24 cellular contexts compared by ENCODE assay signal in the genomic region with DNA sequence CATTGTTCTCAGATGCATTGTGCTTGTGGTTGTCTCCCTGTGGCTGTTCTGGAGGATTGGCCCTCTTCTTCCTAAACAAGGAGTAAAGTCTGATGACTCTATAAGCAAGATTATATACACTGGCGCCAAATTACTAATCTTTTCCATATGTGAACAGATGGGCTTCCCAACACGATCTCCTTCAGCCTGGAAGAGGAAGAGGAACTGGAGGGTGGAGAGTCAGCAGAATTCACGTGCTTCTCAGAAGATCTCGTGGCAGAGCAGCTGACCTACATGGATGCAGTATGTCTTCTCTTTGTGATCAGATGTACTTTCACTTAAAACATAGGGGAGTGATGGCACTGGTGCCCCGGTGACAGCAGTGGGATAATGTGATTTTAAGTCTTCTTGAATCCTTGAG.
DNase-seq lines count a peak whose midpoint lies in the region; ATAC-seq and TF ChIP-seq lines count a peak whose summit lies in the region.
"Had no signal": no experiment of that assay in that cellular context is flagged by ENCODE, and none has a peak within 500 bp of the region (broad histone marks: within the 10 kb centered on the region; RNA-seq: fewer than 3 reads in every experiment).

No MANE protein-coding gene starts in this region.

- no peaks in the 10 kb centered on the region for H3K36me3 ChIP-seq in breast epithelium
- no peaks in the 10 kb centered on the region for H3K36me3 ChIP-seq in mammary epithelial cell (ENCODE audit: insufficient read depth, low read length)
- H3K36me3 ChIP-seq in PC-9 (ENCODE audit: low read depth): 0 out of 2 replicates have a peak, but pooled peaks cover 2% of the 10 kb centered on the region
- H3K36me3 ChIP-seq in hepatocyte (replicated peaks; ENCODE audit: insufficient read depth, low read depth): no peaks in the 10 kb centered on the region
- H3K36me3 ChIP-seq in tibial nerve: peaks cover 0 to 27% (median 0%) of the 10 kb centered on the region in 3 donors

- H3K4me3 ChIP-seq in breast epithelium: no peak overlapping the region
- no peak overlapping the region for H3K4me3 ChIP-seq in mammary epithelial cell (replicated peaks in 1 of 3; ENCODE audit: insufficient read depth in 1 of 3, low read depth in 2 of 3, low read length in 3 of 3)
- no peak overlapping the region for H3K4me3 ChIP-seq in PC-9
- H3K4me3 ChIP-seq in hepatocyte: no peak overlapping the region
- no peak overlapping the region for H3K4me3 ChIP-seq in tibial nerve
- H3K4me3 ChIP-seq: A549, skin epidermis had no signal

- peaks cover 64% of the 10 kb centered on the region for H3K4me1 Mint-ChIP-seq in CD14-positive monocyte

- H3K9ac ChIP-seq in mammary epithelial cell (ENCODE audit: insufficient read depth, low read length): no peak overlapping the region

- H3K79me2 ChIP-seq in mammary epithelial cell (ENCODE audit: insufficient read depth, low read length): no peaks in the 10 kb centered on the region
- no peaks in the 10 kb centered on the region for H3K79me2 ChIP-seq in PC-9 (ENCODE audit: low read depth)
- no peaks in the 10 kb centered on the region for H3K79me2 ChIP-seq in hepatocyte

- H3K27ac ChIP-seq in breast epithelium (peak overlapping the region; percentile 73 to 80), mammary epithelial cell (ENCODE audit: insufficient read depth, low read depth, low read length) (no peak overlapping the region), PC-9 (no peak overlapping the region; the same call in 1 of the 2 replicates), hepatocyte (peak overlapping the region; percentile 74), tibial nerve (peak overlapping the region in 2 of 4 donors; percentile 61 to 79)
- H3K27ac ChIP-seq: A549 had no signal

- no peaks in the 10 kb centered on the region for H3K27me3 ChIP-seq in breast epithelium
- H3K27me3 ChIP-seq in mammary epithelial cell (ENCODE audit: insufficient read depth, low read length): no peaks in the 10 kb centered on the region
- no peaks in the 10 kb centered on the region for H3K27me3 ChIP-seq in PC-9 (ENCODE audit: insufficient read depth, low read depth)
- no peaks in the 10 kb centered on the region for H3K27me3 ChIP-seq in hepatocyte
- H3K27me3 ChIP-seq in tibial nerve: no peaks in the 10 kb centered on the region

- peaks cover 0 to 17% of the 10 kb centered on the region in 2 donors for H3K4me1 ChIP-seq in breast epithelium
- peaks cover 16% of the 10 kb centered on the region for H3K4me1 ChIP-seq in mammary epithelial cell (ENCODE audit: insufficient read depth, low read length)
- peaks cover 35% of the 10 kb centered on the region for H3K4me1 ChIP-seq in PC-9 (replicated peaks; ENCODE audit: insufficient read depth)
- H3K4me1 ChIP-seq in hepatocyte (ENCODE audit: insufficient read depth): peaks cover 51% of the 10 kb centered on the region
- peaks cover 0 to 65% (median 35%) of the 10 kb centered on the region in 4 donors for H3K4me1 ChIP-seq in tibial nerve

- no peak overlapping the region for H3K4me2 ChIP-seq in mammary epithelial cell (ENCODE audit: insufficient read depth, low read depth, low read length)
- H3K4me2 ChIP-seq in PC-9: peak overlapping the region; percentile 65; the same call in 1 of the 2 replicates
- no peak overlapping the region for H3K4me2 ChIP-seq in hepatocyte
- H3K4me2 ChIP-seq: A549 had no signal

- H3F3A ChIP-seq in PC-9 (ENCODE audit: insufficient read depth, low read depth): peaks cover 25% of the 10 kb centered on the region

- CTCF ChIA-PET in mammary epithelial cell (lab: Charles Lee; ENCODE audit: low non-redundant PET): no interaction called here
- CTCF ChIA-PET in PC-9 (lab: Charles Lee): no interaction called here

- 94% methylated on average over 5 of the region's 5 CpGs for WGBS in mammary epithelial cell (ENCODE audit: low coverage, missing lambda C conversion rate)
- 78% methylated on average over 5 of the region's 5 CpGs for WGBS in hepatocyte (ENCODE audit: low lambda C conversion rate, missing lambda C conversion rate)
- WGBS in tibial nerve, 2 donors: 64 to 75% methylated on average over 5 of the region's 5 CpGs

- BruUV-seq in mammary epithelial cell (replicated peaks; lab: Mats Ljungman, UMichigan) (no TSS peak), PC-9 (replicated peaks; lab: Mats Ljungman, UMichigan) (no TSS peak)

- no peak for TF ChIP-seq CTCF in breast epithelium (IDR thresholded peaks at IDR 0.05)
- TF ChIP-seq CTCF in mammary epithelial cell (conservative IDR thresholded peaks at IDR 0.05 in 1 of 2, IDR thresholded peaks at IDR 0.05 in 1 of 2; ENCODE audit: extremely low read depth in 1 of 2, insufficient read depth in 1 of 2, low read depth in 1 of 2, low read length in 2 of 2): no peak
- TF ChIP-seq CTCF in PC-9 (conservative IDR thresholded peaks at IDR 0.05): no peak
- no peak for TF ChIP-seq CTCF in hepatocyte (IDR thresholded peaks at IDR 0.05; ENCODE audit: poor library complexity)
- TF ChIP-seq CTCF in tibial nerve (IDR thresholded peaks at IDR 0.05): no peak
- no peak for TF ChIP-seq CTCF in CD14-positive monocyte (IDR thresholded peaks at IDR 0.05)

- POLR2A ChIA-PET in PC-9 (lab: Charles Lee; ENCODE audit: unreplicated experiment): interaction anchor here (0.6 kb wide), 1 partner anchor 86 kb away, joined by 4 read pairs; no protein-coding TSS in a partner anchor

- no peak for ATAC-seq in GM21381 (IDR thresholded peaks at IDR 0.05; ENCODE audit: unreplicated experiment)
- ATAC-seq: A549; activated CD8-positive, alpha-beta T cell treated with anti-CD3 and anti-CD28 coated beads for 36 hours; effector memory CD8-positive, alpha-beta T cell; naive thymus-derived CD8-positive, alpha-beta T cell had no signal

- H3K9me3 Mint-ChIP-seq in CD14-positive monocyte: peaks cover 0 to 9% (median 4%) of the 10 kb centered on the region in 7 donors
- H3K9me3 Mint-ChIP-seq: activated CD8-positive, alpha-beta T cell treated with anti-CD3 and anti-CD28 coated beads for 36 hours; effector memory CD8-positive, alpha-beta T cell; HFFc6; naive thymus-derived CD8-positive, alpha-beta T cell; T-helper 1 cell treated with Interleukin-12 subunit alpha and Interleukin-12 subunit beta and Interleukin-4 antibody, amounts not matched to agents 30 μg/mL and 1 μg/mL, for 36 hours had no signal

- dilution Hi-C loops in mammary epithelial cell (cut with HindIII; ENCODE audit: low sequenced_read_pairs): no loop called here

- intact Hi-C loops in breast epithelium (cut with DNase I; ENCODE audit: low total_unique reads): no loop called here
- intact Hi-C loops in mammary epithelial cell (cut with micrococcal nuclease): no loop called here
- intact Hi-C loops in PC-9 (cut with micrococcal nuclease; ENCODE audit: unreplicated experiment): no loop called here
- intact Hi-C loops in CD14-positive monocyte (cut with micrococcal nuclease): no loop called here

- in situ Hi-C loops in mammary epithelial cell (cut with MboI; ENCODE audit: low sequenced_read_pairs in 2 of 2): no loop called here

- H3K27ac Mint-ChIP-seq in CD14-positive monocyte: peak overlapping the region in 3 of 7 donors; percentile 0 to 64 (median 14)
- H3K27ac Mint-ChIP-seq: activated CD8-positive, alpha-beta T cell treated with anti-CD3 and anti-CD28 coated beads for 36 hours; activated naive CD4-positive, alpha-beta T cell treated with anti-CD3 and anti-CD28 coated beads, Interleukin-2, amount 10 ng/mL, durations not matched to agents 7 days and 5 days; effector memory CD8-positive, alpha-beta T cell; HFFc6; naive thymus-derived CD8-positive, alpha-beta T cell; T-helper 1 cell treated with Interleukin-12 subunit alpha and Interleukin-12 subunit beta and Interleukin-4 antibody, amounts not matched to agents 30 μg/mL and 1 μg/mL, for 36 hours had no signal

- no peaks in the 10 kb centered on the region for H4K20me1 ChIP-seq in mammary epithelial cell (ENCODE audit: insufficient read depth, low read length)
- no peaks in the 10 kb centered on the region for H4K20me1 ChIP-seq in PC-9 (ENCODE audit: insufficient read depth)
- H4K20me1 ChIP-seq in hepatocyte (ENCODE audit: insufficient read depth, poor library complexity, severe bottlenecking): no peaks in the 10 kb centered on the region

- peaks cover 7 to 14% of the 10 kb centered on the region in 2 donors for H3K36me3 Mint-ChIP-seq in CD14-positive monocyte

- peaks cover 0 to 4% (median 0%) of the 10 kb centered on the region in 3 donors for H3K27me3 Mint-ChIP-seq in CD14-positive monocyte (ENCODE audit: low read depth in 3 of 3)
- H3K27me3 Mint-ChIP-seq: activated naive CD4-positive, alpha-beta T cell treated with anti-CD3 and anti-CD28 coated beads, Interleukin-2, amount 10 ng/mL, durations not matched to agents 7 days and 5 days; CD4-positive, CD25-positive, alpha-beta regulatory T cell had no signal

- peak overlapping the region in 1 of 2 donors; percentile 7 for H3K4me3 Mint-ChIP-seq in CD14-positive monocyte
- H3K4me3 Mint-ChIP-seq: activated CD8-positive, alpha-beta T cell treated with anti-CD3 and anti-CD28 coated beads for 36 hours; activated naive CD4-positive, alpha-beta T cell treated with anti-CD3 and anti-CD28 coated beads, Interleukin-2, amount 10 ng/mL, durations not matched to agents 7 days and 5 days; effector memory CD8-positive, alpha-beta T cell; HFFc6; naive thymus-derived CD8-positive, alpha-beta T cell; T-helper 1 cell treated with Interleukin-12 subunit alpha and Interleukin-12 subunit beta and Interleukin-4 antibody, amounts not matched to agents 30 μg/mL and 1 μg/mL, for 36 hours had no signal

- peak; percentile 61 to 80 for TF ChIP-seq EP300 in tibial nerve (IDR thresholded peaks at IDR 0.05)

- no peaks in the 10 kb centered on the region for H3K9me3 ChIP-seq in breast epithelium
- H3K9me3 ChIP-seq in mammary epithelial cell (replicated peaks; ENCODE audit: insufficient read depth, low read length): no peaks in the 10 kb centered on the region
- H3K9me3 ChIP-seq in PC-9 (ENCODE audit: insufficient read depth, low read depth): no peaks in the 10 kb centered on the region; the same call in 1 of the 2 replicates
- H3K9me3 ChIP-seq in hepatocyte (ENCODE audit: low read depth): no peaks in the 10 kb centered on the region
- H3K9me3 ChIP-seq in tibial nerve: no peaks in the 10 kb centered on the region
- H3K9me3 ChIP-seq: A549 had no signal

- DNase-seq in breast epithelium (ENCODE audit: low spot score in 2 of 2) (no peak), mammary epithelial cell (no peak), PC-9 (no peak), hepatocyte (ENCODE audit: low spot score) (no peak), tibial nerve (ENCODE audit: low spot score in 2 of 2) (peak in 1 of 2 donors; percentile 48), CD14-positive monocyte (ENCODE audit: low spot score) (no peak), GF-D8 (lab: John Stamatoyannopoulos, UW) (no peak)
- DNase-seq: activated CD8-positive, alpha-beta T cell treated with anti-CD3 and anti-CD28 coated beads for 36 hours; activated naive CD4-positive, alpha-beta T cell treated with anti-CD3 and anti-CD28 coated beads, Interleukin-2, amount 10 ng/mL, durations not matched to agents 7 days and 5 days; activated T-cell treated with anti-CD3 and anti-CD28 coated beads, Interleukin-2, amount 50 U/mL, for 48 hours; CD4-positive, CD25-positive, alpha-beta regulatory T cell; DMS79; effector memory CD8-positive, alpha-beta T cell; HFFc6; naive thymus-derived CD8-positive, alpha-beta T cell; NCI-H1092; NCI-H2081 treated with DMSO at 0.1 percent for 48 hours; NCI-H510A; SHP77; stimulated activated CD4-positive, alpha-beta T cell treated with anti-CD3 and anti-CD28 coated beads, Interleukin-2, amount 100 ng/mL, for 48 hours had no signal

- no peak overlapping the region for H2AFZ ChIP-seq in mammary epithelial cell (ENCODE audit: low read depth, low read length)
- H2AFZ ChIP-seq in PC-9: no peak overlapping the region
- no peak overlapping the region for H2AFZ ChIP-seq in hepatocyte

- no peaks in the 10 kb centered on the region for H3K9me2 ChIP-seq in PC-9 (ENCODE audit: insufficient read depth)
- H3K9me2 ChIP-seq in hepatocyte (replicated peaks; ENCODE audit: insufficient read depth): no peaks in the 10 kb centered on the region

- TF ChIP-seq POLR2A in breast epithelium (IDR thresholded peaks at IDR 0.05) (peak; percentile 8), tibial nerve (IDR thresholded peaks at IDR 0.05) (no peak)

Comparison
In these comparisons a context has a peak if more than half of its experiments do, and no peak if none do; other contexts are left out.
1. H3K27ac ChIP-seq: peak in breast epithelium (2 of 2) and hepatocyte (single experiment); none in mammary epithelial cell (single experiment) and PC-9 (single experiment).